ENCODE assay signal across 21 cellular contexts in the genomic region with DNA sequence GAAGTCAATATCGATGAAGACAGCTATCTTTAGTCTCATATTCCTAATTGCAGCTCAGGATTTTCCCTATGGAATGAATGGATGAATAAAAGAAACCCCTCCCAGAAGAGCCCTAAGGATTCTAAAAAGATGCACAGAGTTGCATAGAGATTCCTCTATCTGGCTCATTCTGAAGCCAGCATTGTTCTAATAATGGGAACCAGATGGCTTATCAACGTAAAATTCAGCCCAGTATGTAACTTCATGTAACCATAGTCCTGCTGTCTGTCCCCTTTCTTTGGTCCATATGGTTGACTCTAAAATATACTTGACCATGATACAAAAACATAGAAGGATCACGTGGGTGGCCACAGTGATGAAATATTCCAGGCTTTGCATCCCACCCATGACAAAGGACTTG.
A peak's percentile ranks its signal among the peaks of the same experiment; 100 is the strongest.
DNase-seq lines count a peak whose midpoint lies in the region; TF ChIP-seq lines count a peak whose summit lies in the region.
"Had no signal": no experiment of that assay in that cellular context is flagged by ENCODE, and none has a peak within 500 bp of the region (broad histone marks: within the 10 kb centered on the region; RNA-seq: fewer than 3 reads in every experiment).

No MANE protein-coding gene starts in this region.

- H3K9me3 ChIP-seq in OCI-LY3 (ENCODE audit: insufficient read depth, low read length): no peaks in the 10 kb centered on the region
- H3K9me3 ChIP-seq: A549; BE2C; BLaER1 treated with 17β-estradiol and CSF1 and Interleukin-3, amounts not matched to agents 10 nM and 100 nM had no signal

- peaks cover 48% of the 10 kb centered on the region for H3K4me1 Mint-ChIP-seq in nephron
- H3K4me1 Mint-ChIP-seq: CD14-positive monocyte; CD8-positive, alpha-beta memory T cell had no signal

- no peak overlapping the region for H3K4me3 ChIP-seq in OCI-LY3 (ENCODE audit: low read length)
- H3K4me3 ChIP-seq: A549; BLaER1 treated with 17β-estradiol and CSF1 and Interleukin-3, amounts not matched to agents 10 nM and 100 nM; GM23248 had no signal

- H3K27ac ChIP-seq in OCI-LY3 (ENCODE audit: low read length) (no peak overlapping the region), VCaP (peak overlapping the region; percentile 70)
- H3K27ac ChIP-seq: A549; BLaER1 treated with 17β-estradiol and CSF1 and Interleukin-3, amounts not matched to agents 10 nM and 100 nM; GM23248 had no signal

- no peak overlapping the region for H2AFZ ChIP-seq in OCI-LY3 (ENCODE audit: low read depth, low read length)
- H2AFZ ChIP-seq: GM23248 had no signal

- no peaks in the 10 kb centered on the region for H3K79me2 ChIP-seq in OCI-LY3 (ENCODE audit: low read length)

- no peak overlapping the region for H3K4me3 Mint-ChIP-seq in nephron
- H3K4me3 Mint-ChIP-seq: CD14-positive monocyte; CD4-positive, alpha-beta T cell; CD8-positive, alpha-beta memory T cell had no signal

- H3K36me3 ChIP-seq in OCI-LY3 (replicated peaks; ENCODE audit: low read depth, low read length): no peaks in the 10 kb centered on the region
- H3K36me3 ChIP-seq: BE2C; BLaER1 treated with 17β-estradiol and CSF1 and Interleukin-3, amounts not matched to agents 10 nM and 100 nM had no signal

- H3K36me3 Mint-ChIP-seq in nephron (ENCODE audit: low read depth): no peaks in the 10 kb centered on the region
- H3K36me3 Mint-ChIP-seq: CD14-positive monocyte; CD8-positive, alpha-beta memory T cell had no signal

- H3K4me1 ChIP-seq in OCI-LY3 (ENCODE audit: low read length): peaks cover 16% of the 10 kb centered on the region
- H3K4me1 ChIP-seq: A549 had no signal

- H3K4me2 ChIP-seq in OCI-LY3 (ENCODE audit: low read length): peak overlapping the region; percentile 64
- H3K4me2 ChIP-seq: A549; BLaER1 treated with 17β-estradiol and CSF1 and Interleukin-3, amounts not matched to agents 10 nM and 100 nM had no signal

- H3K27me3 ChIP-seq in OCI-LY3 (ENCODE audit: low read depth, low read length): no peaks in the 10 kb centered on the region
- H3K27me3 ChIP-seq: BE2C; BLaER1 treated with 17β-estradiol and CSF1 and Interleukin-3, amounts not matched to agents 10 nM and 100 nM had no signal

- peaks cover under 1% of the 10 kb centered on the region for H3K27me3 Mint-ChIP-seq in nephron (ENCODE audit: low read depth)
- H3K27me3 Mint-ChIP-seq: CD4-positive, alpha-beta T cell; CD8-positive, alpha-beta memory T cell had no signal

- no peaks in the 10 kb centered on the region for H3K9me3 Mint-ChIP-seq in nephron
- H3K9me3 Mint-ChIP-seq: CD4-positive, alpha-beta T cell had no signal

- H4K20me1 ChIP-seq in OCI-LY3 (ENCODE audit: insufficient read depth, low read length): no peaks in the 10 kb centered on the region
- H4K20me1 ChIP-seq: BLaER1 treated with 17β-estradiol and CSF1 and Interleukin-3, amounts not matched to agents 10 nM and 100 nM had no signal

- DNase-seq in NCI-H69 (lab: John Stamatoyannopoulos, UW) (peak; percentile 14), glomerular visceral epithelial cell (ENCODE audit: extremely low spot score) (no peak), NCI-H1436 (lab: John Stamatoyannopoulos, UW) (no peak), NK-92 (lab: John Stamatoyannopoulos, UW; ENCODE audit: unreplicated experiment) (no peak)
- DNase-seq: 8988T; ACHN; AML-193; BE2C; CD4-positive, alpha-beta T cell; CD8-positive, alpha-beta memory T cell; DMS153; DND-41; H7; HCEC 1CT had no signal

- no peak for TF ChIP-seq CTCF in OCI-LY3 (IDR thresholded peaks at IDR 0.05; ENCODE audit: low read depth, low read length)
- TF ChIP-seq CTCF in VCaP (conservative IDR thresholded peaks at IDR 0.05): no peak
- no peak for TF ChIP-seq CTCF in nephron (IDR thresholded peaks at IDR 0.05; ENCODE audit: unreplicated experiment in 3 of 3)

- peak overlapping the region; percentile 88 to 92 (median 88) for H3K27ac Mint-ChIP-seq in nephron
- H3K27ac Mint-ChIP-seq: CD14-positive monocyte; CD4-positive, alpha-beta T cell; CD8-positive, alpha-beta memory T cell had no signal

- H3K9ac ChIP-seq in OCI-LY3 (ENCODE audit: low read length): no peak overlapping the region
- H3K9ac ChIP-seq: BLaER1 treated with 17β-estradiol and CSF1 and Interleukin-3, amounts not matched to agents 10 nM and 100 nM; GM23248 had no signal
